ENCODE assay signal across 8 cellular contexts in genomic region chr17:36602924-36603384, GRCh38. TPM values are rescaled to one million over a fixed set of nuclear protein-coding genes. Genes with fewer than 3 reads are reported as not detected.
A peak's percentile ranks its signal among the peaks of the same experiment; 100 is the strongest.
DNase-seq lines count a peak whose midpoint lies in the region; ATAC-seq and TF ChIP-seq lines count a peak whose summit lies in the region.

No MANE protein-coding gene starts in this region.

- no peaks in the 10 kb centered on the region for H4K20me1 ChIP-seq in HCT116 (ENCODE audit: insufficient read depth)

- no peaks in the 10 kb centered on the region for H3K27me3 ChIP-seq in BE2C
- H3K27me3 ChIP-seq in HCT116 (ENCODE audit: insufficient read depth, low read length): no peaks in the 10 kb centered on the region
- no peaks in the 10 kb centered on the region for H3K27me3 ChIP-seq in endocrine pancreas (ENCODE audit: control insufficient read depth, insufficient read depth, low read length)

- H3K4me2 ChIP-seq in HCT116 (ENCODE audit: low read length): peak overlapping the region; percentile 100

- peaks cover 47% of the 10 kb centered on the region for H3K79me2 ChIP-seq in HCT116 (ENCODE audit: insufficient read depth, low read length)

- no peaks in the 10 kb centered on the region for H3K9me3 ChIP-seq in BE2C
- H3K9me3 ChIP-seq in HCT116 (ENCODE audit: control insufficient read depth in 1 of 2, insufficient read depth in 1 of 2, low read depth in 1 of 2, low read length in 2 of 2): no peaks in the 10 kb centered on the region
- H3K9me3 ChIP-seq in endocrine pancreas (ENCODE audit: control insufficient read depth, low read length): no peaks in the 10 kb centered on the region

- TF ChIP-seq POLR2A in HCT116 (IDR thresholded peaks at IDR 0.05; ENCODE audit: borderline replicate concordance, extremely low read depth, insufficient read depth, insufficient read length): no peak

- H3K36me3 ChIP-seq in BE2C (no peaks in the 10 kb centered on the region), HCT116 (ENCODE audit: control insufficient read depth in 1 of 2, insufficient read depth in 2 of 2, low read length in 2 of 2) (peaks cover 0 to 17% of the 10 kb centered on the region in 2 experiments; a peak in 2 of 4 replicates), endocrine pancreas (ENCODE audit: control insufficient read depth, insufficient read depth, low read length) (no peaks in the 10 kb centered on the region)

- H3K4me1 ChIP-seq in BE2C: no peaks in the 10 kb centered on the region
- peaks cover 7 to 27% of the 10 kb centered on the region in 2 experiments; a peak in 3 of 4 replicates for H3K4me1 ChIP-seq in HCT116 (ENCODE audit: control insufficient read depth in 1 of 2, insufficient read depth in 2 of 2, low read length in 2 of 2)
- H3K4me1 ChIP-seq in endocrine pancreas (ENCODE audit: control insufficient read depth, insufficient read depth, low read length): no peaks in the 10 kb centered on the region

- intact Hi-C loops in HCT116 (cut with micrococcal nuclease): loop anchor here (5.0 kb wide), 1 partner anchor 56 kb away; no protein-coding TSS in a partner anchor

- H2AFZ ChIP-seq in HCT116 (ENCODE audit: low read depth, low read length, poor library complexity, severe bottlenecking): no peak overlapping the region

- CTCF ChIA-PET in HCT116 (lab: Charles Lee): interaction anchor here (0.6 to 3.7 kb wide), 21 partner anchors 8 to 859 kb away, joined by 3 to 20 read pairs (median 4); partner anchors contain the start of gene DHRS11

- no peaks in the 10 kb centered on the region for H3K9me2 ChIP-seq in HCT116 (ENCODE audit: insufficient read depth)

- peak overlapping the region; percentile 81 for H3K27ac ChIP-seq in HCT116 (ENCODE audit: low read depth, low read length)

- TF ChIP-seq CTCF in BE2C (IDR thresholded peaks at IDR 0.05; ENCODE audit: low read depth, low read length) (peak; percentile 91), HCT116 (IDR thresholded peaks at IDR 0.05 in 2 of 3, conservative IDR thresholded peaks at IDR 0.05 in 1 of 3; ENCODE audit: borderline replicate concordance in 1 of 3, insufficient read depth in 1 of 3, low read depth in 2 of 3, low read length in 2 of 3) (peak; percentile 38 to 78 (median 71); a peak in 5 of 6 replicates)

- H3K4me3 ChIP-seq in BE2C (ENCODE audit: low read depth, low read length): peak overlapping the region; percentile 91
- peak overlapping the region; percentile 91 to 98 for H3K4me3 ChIP-seq in HCT116 (replicated peaks in 1 of 2; ENCODE audit: low read depth in 1 of 2, low read length in 2 of 2)
- peak overlapping the region; percentile 66 for H3K4me3 ChIP-seq in endocrine pancreas (ENCODE audit: control insufficient read depth, insufficient read depth, low read length)

- RAD21 ChIA-PET in HCT116 (lab: Charles Lee; ENCODE audit: low non-redundant PET in 1 of 2, low total read pairs in 2 of 2, uncharacterized antibody in 2 of 2, unreplicated experiment in 2 of 2): interaction anchor here in 1 of 2 experiments (0.6 to 2.0 kb wide), 2 partner anchors 57 to 135 kb away, joined by 3 to 5 read pairs; no protein-coding TSS in a partner anchor

- peak; percentile 81 for DNase-seq in BE2C
- DNase-seq in HCT116 (ENCODE audit: low read depth, low spot score): peak; percentile 58
- DNase-seq in NCI-H82 (lab: John Stamatoyannopoulos, UW): peak; percentile 93
- DNase-seq in activated CD8-positive, alpha-beta memory T cell treated with anti-CD3 and anti-CD28 coated beads for 4 hours (ENCODE audit: low read depth in 2 of 2): peak; percentile 48 to 59
- peak; percentile 38 for DNase-seq in mucosa of gallbladder (ENCODE audit: low spot score)
- peak; percentile 76 for DNase-seq in stimulated activated CD8-positive, alpha-beta memory T cell treated with anti-CD3 and anti-CD28 coated beads, Interleukin-4, amount 100 ng/mL, for 48 hours

- BruUV-seq in HCT116 (replicated peaks; lab: Mats Ljungman, UMichigan): no TSS peak

- H3K9ac ChIP-seq in HCT116 (ENCODE audit: low read length) (peak overlapping the region; percentile 99), endocrine pancreas (ENCODE audit: control insufficient read depth, insufficient read depth, low read length) (peak overlapping the region; percentile 83)

- TF ChIP-seq RAD21 in HCT116 (IDR thresholded peaks at IDR 0.05; ENCODE audit: low read depth): peak; percentile 64

- peak; percentile 29 for ATAC-seq in HCT116
- no peak for ATAC-seq in HG03342 (IDR thresholded peaks at IDR 0.05; ENCODE audit: unreplicated experiment)

- POLR2A ChIA-PET in HCT116 (lab: Charles Lee): interaction anchor here (0.6 kb wide), 1 partner anchor 51 kb away, joined by 6 read pairs; no protein-coding TSS in a partner anchor

TF ChIP-seq in HCT116, 20 proteins besides CTCF, POLR2A, EP300 and RAD21:
- peak; percentile 17; the same call in 1 of the 2 replicates for TF ChIP-seq POLR2AphosphoS5 (IDR thresholded peaks at IDR 0.05; ENCODE audit: low read depth, low read length)
- TF ChIP-seq, protein P1, sequence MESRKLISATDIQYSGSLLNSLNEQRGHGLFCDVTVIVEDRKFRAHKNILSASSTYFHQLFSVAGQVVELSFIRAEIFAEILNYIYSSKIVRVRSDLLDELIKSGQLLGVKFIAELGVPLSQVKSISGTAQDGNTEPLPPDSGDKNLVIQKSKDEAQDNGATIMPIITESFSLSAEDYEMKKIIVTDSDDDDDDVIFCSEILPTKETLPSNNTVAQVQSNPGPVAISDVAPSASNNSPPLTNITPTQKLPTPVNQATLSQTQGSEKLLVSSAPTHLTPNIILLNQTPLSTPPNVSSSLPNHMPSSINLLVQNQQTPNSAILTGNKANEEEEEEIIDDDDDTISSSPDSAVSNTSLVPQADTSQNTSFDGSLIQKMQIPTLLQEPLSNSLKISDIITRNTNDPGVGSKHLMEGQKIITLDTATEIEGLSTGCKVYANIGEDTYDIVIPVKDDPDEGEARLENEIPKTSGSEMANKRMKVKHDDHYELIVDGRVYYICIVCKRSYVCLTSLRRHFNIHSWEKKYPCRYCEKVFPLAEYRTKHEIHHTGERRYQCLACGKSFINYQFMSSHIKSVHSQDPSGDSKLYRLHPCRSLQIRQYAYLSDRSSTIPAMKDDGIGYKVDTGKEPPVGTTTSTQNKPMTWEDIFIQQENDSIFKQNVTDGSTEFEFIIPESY (IDR thresholded peaks at IDR 0.05; ENCODE audit: extremely low read depth, insufficient replicate concordance, low read length): no peak

RNA-seq across cellular contexts. Expression of gene MRM1, which starts 1.6 kb away (rescaled TPM):
- 7.3 TPM for polyA plus RNA-seq in BE2C (2012; ENCODE audit: insufficient read depth, insufficient read length, low read depth)
- total RNA-seq in HCT116 (2021; ENCODE audit: unreplicated experiment): 14.5 TPM
- 7.2 and 8.4 TPM in 2 replicates for polyA plus RNA-seq in HCT116 (2012)
- 8.3 TPM for total RNA-seq in mucosa of gallbladder

RNA-seq across cellular contexts. Expression of gene DHRS11, which starts 11.3 kb away (rescaled TPM):
- polyA plus RNA-seq in BE2C (2012; ENCODE audit: insufficient read depth, insufficient read length, low read depth): 7.1 TPM
- total RNA-seq in HCT116 (2021; ENCODE audit: unreplicated experiment): 21.5 TPM
- polyA plus RNA-seq in HCT116 (2012): 18.0 and 21.0 TPM in 2 replicates
- total RNA-seq in mucosa of gallbladder: 16.9 TPM

RNA-seq across cellular contexts. Expression of gene GGNBP2, which starts 58.2 kb away (rescaled TPM):
- 81.5 TPM for polyA plus RNA-seq in BE2C (2012; ENCODE audit: insufficient read depth, insufficient read length, low read depth)
- 58.2 TPM for total RNA-seq in HCT116 (2021; ENCODE audit: unreplicated experiment)
- polyA plus RNA-seq in HCT116 (2012): 59.0 and 65.3 TPM in 2 replicates
- 65.9 TPM for total RNA-seq in mucosa of gallbladder

Comparison
In these comparisons a context has a peak if more than half of its experiments do, and no peak if none do; other contexts are left out.
1. DNase-seq: peak in every context shown above with its lines; median percentile 93 in NCI-H82; 81 in BE2C; 76 in stimulated activated CD8-positive, alpha-beta memory T cell treated with anti-CD3 and anti-CD28 coated beads, Interleukin-4, amount 100 ng/mL, for 48 hours; 58 in HCT116; 54 in activated CD8-positive, alpha-beta memory T cell treated with anti-CD3 and anti-CD28 coated beads for 4 hours; 38 in mucosa of gallbladder.